Comparison of ENCODE assay signal across 16 cellular contexts in genomic region chr18:48024009-48024512, GRCh38.
DNase-seq lines count a peak whose midpoint lies in the region; ATAC-seq, FAIRE-seq and TF ChIP-seq lines count a peak whose summit lies in the region.
"Had no signal": no experiment of that assay in that cellular context is flagged by ENCODE, and none has a peak within 500 bp of the region (broad histone marks: within the 10 kb centered on the region; RNA-seq: fewer than 3 reads in every experiment).

No MANE protein-coding gene starts in this region.

- H3K9ac ChIP-seq in HCT116 (ENCODE audit: low read length) (no peak overlapping the region), kidney (ENCODE audit: low read length in 2 of 2) (no peak overlapping the region)

- intact Hi-C loops in HCT116 (cut with micrococcal nuclease) (loop anchor here (1.0 to 10.0 kb wide), 3 partner anchors 441 to 809 kb away; no protein-coding TSS in a partner anchor), kidney (cut with DNase I) (no loop called here), uterus (cut with DNase I; ENCODE audit: low total_unique reads) (no loop called here)

- H3K36me3 ChIP-seq in HCT116 (ENCODE audit: control insufficient read depth in 1 of 2, insufficient read depth in 2 of 2, low read length in 2 of 2): no peaks in the 10 kb centered on the region
- no peaks in the 10 kb centered on the region for H3K36me3 ChIP-seq in kidney (ENCODE audit: control insufficient read depth in 1 of 2, insufficient read depth in 2 of 2, low read length in 2 of 2)
- no peaks in the 10 kb centered on the region for H3K36me3 ChIP-seq in uterus
- H3K36me3 ChIP-seq: thoracic aorta had no signal

- H3K9me3 ChIP-seq in HCT116 (ENCODE audit: control insufficient read depth in 1 of 2, insufficient read depth in 1 of 2, low read depth in 1 of 2, low read length in 2 of 2): no peaks in the 10 kb centered on the region
- no peaks in the 10 kb centered on the region for H3K9me3 ChIP-seq in kidney (ENCODE audit: control insufficient read depth in 1 of 2, low read length in 2 of 2)
- H3K9me3 ChIP-seq in uterus: no peaks in the 10 kb centered on the region
- H3K9me3 ChIP-seq: thoracic aorta had no signal

- H3K27me3 ChIP-seq in HCT116 (ENCODE audit: insufficient read depth, low read length): no peaks in the 10 kb centered on the region; the same call in 1 of the 2 replicates
- no peaks in the 10 kb centered on the region for H3K27me3 ChIP-seq in uterus

- TF ChIP-seq CTCF in HCT116 (IDR thresholded peaks at IDR 0.05 in 2 of 3, conservative IDR thresholded peaks at IDR 0.05 in 1 of 3; ENCODE audit: borderline replicate concordance in 1 of 3, insufficient read depth in 1 of 3, low read depth in 2 of 3, low read length in 2 of 3) (no peak; a peak in 1 of 6 replicates), VCaP (conservative IDR thresholded peaks at IDR 0.05) (peak; percentile 9), kidney (IDR thresholded peaks at IDR 0.05; ENCODE audit: borderline replicate concordance, extremely low read depth, insufficient read depth) (no peak), uterus (IDR thresholded peaks at IDR 0.05) (no peak)

- CTCF ChIA-PET in HCT116 (lab: Charles Lee): interaction anchor here (0.6 to 1.5 kb wide), 4 partner anchors 9 to 423 kb away, joined by 3 to 5 read pairs (median 4); no protein-coding TSS in a partner anchor

- peaks cover 13 to 14% of the 10 kb centered on the region in 2 experiments; a peak in 3 of 4 replicates for H3K4me1 ChIP-seq in HCT116 (ENCODE audit: control insufficient read depth in 1 of 2, insufficient read depth in 2 of 2, low read length in 2 of 2)
- H3K4me1 ChIP-seq in kidney (ENCODE audit: control insufficient read depth in 1 of 2, insufficient read depth in 1 of 2, low read depth in 1 of 2, low read length in 2 of 2): peaks cover 5 to 14% of the 10 kb centered on the region in 2 donors
- no peaks in the 10 kb centered on the region for H3K4me1 ChIP-seq in uterus

- DNase-seq in HCT116 (ENCODE audit: low read depth, low spot score): no peak
- DNase-seq in kidney: peak; percentile 32
- DNase-seq in uterus: no peak
- no peak for DNase-seq in effector CD4-positive, alpha-beta T cell
- no peak for DNase-seq in KG1 (lab: John Stamatoyannopoulos, UW)
- DNase-seq: activated naive CD8-positive, alpha-beta T cell treated with anti-CD3 and anti-CD28 coated beads, Interleukin-2, amount 10 ng/mL, durations not matched to agents 7 days and 5 days; activated T-cell treated with anti-CD3 and anti-CD28 coated beads, Interleukin-2, amount 50 U/mL, for 48 hours; NCI-H1436 treated with DMSO at 0.1 percent for 48 hours; NCI-H748 treated with DMSO at 0.1 percent for 48 hours; occipital lobe had no signal

- H3K4me3 ChIP-seq in HCT116 (replicated peaks in 1 of 2; ENCODE audit: low read depth in 1 of 2, low read length in 2 of 2): no peak overlapping the region
- H3K4me3 ChIP-seq in kidney (ENCODE audit: low read length in 2 of 2): no peak overlapping the region
- H3K4me3 ChIP-seq in skin epidermis: no peak overlapping the region
- no peak overlapping the region for H3K4me3 ChIP-seq in uterus
- H3K4me3 ChIP-seq: thoracic aorta had no signal

- TF ChIP-seq POLR2A in HCT116 (IDR thresholded peaks at IDR 0.05; ENCODE audit: borderline replicate concordance, extremely low read depth, insufficient read depth, insufficient read length) (no peak), uterus (IDR thresholded peaks at IDR 0.05) (no peak)

- H3K9me2 ChIP-seq in HCT116 (ENCODE audit: insufficient read depth): no peaks in the 10 kb centered on the region

- no peaks in the 10 kb centered on the region for H3K79me2 ChIP-seq in HCT116 (ENCODE audit: insufficient read depth, low read length)

- no peak for TF ChIP-seq RAD21 in HCT116 (IDR thresholded peaks at IDR 0.05; ENCODE audit: low read depth)

- no peaks in the 10 kb centered on the region for H4K20me1 ChIP-seq in HCT116 (ENCODE audit: insufficient read depth)

- 0 out of 2 replicates have a peak, but pooled peaks have one; percentile 2 for ATAC-seq in HCT116
- ATAC-seq in HG03460 (IDR thresholded peaks at IDR 0.05; ENCODE audit: unreplicated experiment): no peak

- FAIRE-seq in kidney (lab: Jason Lieb, UNC): no peak
- FAIRE-seq: bronchial epithelial cell, frontal cortex had no signal

- RAD21 ChIA-PET in HCT116 (lab: Charles Lee; ENCODE audit: low non-redundant PET in 1 of 2, low total read pairs in 2 of 2, uncharacterized antibody in 2 of 2, unreplicated experiment in 2 of 2): interaction anchor here in 1 of 2 experiments (1.4 kb wide), 1 partner anchor 421 kb away, joined by 3 read pairs; no protein-coding TSS in a partner anchor

- peak overlapping the region; percentile 34 for H3K4me2 ChIP-seq in HCT116 (ENCODE audit: low read length)

- POLR2A ChIA-PET in HCT116 (lab: Charles Lee): no interaction called here

- no TSS peak for BruUV-seq in HCT116 (replicated peaks; lab: Mats Ljungman, UMichigan)

- H3K27ac ChIP-seq in HCT116 (ENCODE audit: low read depth, low read length): no peak overlapping the region
- peak overlapping the region; percentile 24; the same call in 1 of the 2 replicates for H3K27ac ChIP-seq in VCaP
- H3K27ac ChIP-seq in kidney (ENCODE audit: low read depth in 2 of 2, low read length in 2 of 2): peak overlapping the region in 1 of 2 donors; percentile 23
- peak overlapping the region in 12 of 21 experiments; percentile 8 to 80 (median 46) for H3K27ac ChIP-seq in skin epidermis
- H3K27ac ChIP-seq in uterus: no peak overlapping the region
- H3K27ac ChIP-seq: thoracic aorta had no signal

- H2AFZ ChIP-seq in HCT116 (ENCODE audit: low read depth, low read length, poor library complexity, severe bottlenecking): peak overlapping the region; percentile 27

TF ChIP-seq in HCT116, 20 proteins besides CTCF, POLR2A, EP300 and RAD21:
- TF ChIP-seq TCF7L2 (IDR thresholded peaks at IDR 0.05; ENCODE audit: borderline replicate concordance, extremely low read depth, insufficient read depth, insufficient read length) (no peak), SIN3A (IDR thresholded peaks at IDR 0.05; ENCODE audit: low read depth) (no peak), ZFX (IDR thresholded peaks at IDR 0.05) (no peak), ELF1 (IDR thresholded peaks at IDR 0.05; ENCODE audit: borderline replicate concordance, low read depth) (no peak)

Comparison
In these comparisons a context has a peak if more than half of its experiments do, and no peak if none do; other contexts are left out.
1. H3K27ac ChIP-seq: peak in VCaP (single experiment) and skin epidermis (12 of 21); none in HCT116 (single experiment) and uterus (0 of 2).